In genomic region chr19:530133-531008, GRCh38 we compare ENCODE assay signal across 1 cellular context.
TF ChIP-seq lines count a peak whose summit lies in the region.

No MANE protein-coding gene starts in this region.

TF ChIP-seq in HepG2, 621 proteins besides CTCF, POLR2A, EP300 and RAD21 (continued from another document and continues in another):
- TF ChIP-seq RERE (CRISPR knock-in tag; IDR thresholded peaks at IDR 0.05; ENCODE audit: low read depth) (no peak), ZNF558 (CRISPR knock-in tag; IDR thresholded peaks at IDR 0.05; ENCODE audit: borderline replicate concordance) (no peak), ZNF546 (CRISPR knock-in tag; conservative IDR thresholded peaks at IDR 0.05) (peak; percentile 88; the same call in 1 of the 2 replicates), ZNF782 (CRISPR knock-in tag; IDR thresholded peaks at IDR 0.05; ENCODE audit: borderline replicate concordance) (0 out of 2 replicates have a peak, but pooled peaks have one; percentile 39), ARID3A (IDR thresholded peaks at IDR 0.05; ENCODE audit: low read depth, low read length) (no peak), ZNF121 (CRISPR knock-in tag; IDR thresholded peaks at IDR 0.05) (peak; percentile 96), ZSCAN5A (CRISPR knock-in tag; IDR thresholded peaks at IDR 0.05; ENCODE audit: borderline replicate concordance) (no peak), YY1 (IDR thresholded peaks at IDR 0.05; ENCODE audit: insufficient read depth, insufficient replicate concordance, low read depth, low read length) (no peak), FOXJ3 (CRISPR knock-in tag; IDR thresholded peaks at IDR 0.05; ENCODE audit: borderline replicate concordance) (no peak; the same call in 1 of the 2 replicates), ATF7 (IDR thresholded peaks at IDR 0.05) (no peak), ATF7 (CRISPR knock-in tag; IDR thresholded peaks at IDR 0.05) (no peak), ZSCAN9 (CRISPR knock-in tag; IDR thresholded peaks at IDR 0.05; ENCODE audit: borderline replicate concordance) (no peak), ZNF567 (CRISPR knock-in tag; IDR thresholded peaks at IDR 0.05; ENCODE audit: borderline replicate concordance) (no peak), ZBTB14 (CRISPR knock-in tag; IDR thresholded peaks at IDR 0.05) (no peak), TOE1 (CRISPR knock-in tag; IDR thresholded peaks at IDR 0.05) (no peak), ZFY (CRISPR knock-in tag; IDR thresholded peaks at IDR 0.05) (peak; percentile 67), ARID5B (CRISPR knock-in tag; IDR thresholded peaks at IDR 0.05) (peak; percentile 8; the same call in 1 of the 2 replicates), IKZF4 (CRISPR knock-in tag; IDR thresholded peaks at IDR 0.05; ENCODE audit: borderline replicate concordance, low read depth, not compliant biosample characterization) (no peak), TBL1XR1 (IDR thresholded peaks at IDR 0.05; ENCODE audit: borderline replicate concordance, low read length, partially characterized antibody) (no peak), ZNF329 (CRISPR knock-in tag; IDR thresholded peaks at IDR 0.05; ENCODE audit: low read depth) (0 out of 2 replicates have a peak, but pooled peaks have one; percentile 31), ZNF562 (CRISPR knock-in tag; IDR thresholded peaks at IDR 0.05; ENCODE audit: borderline replicate concordance) (no peak), NFE2L1 (CRISPR knock-in tag; IDR thresholded peaks at IDR 0.05; ENCODE audit: borderline replicate concordance) (no peak), FOXO1 (CRISPR knock-in tag; IDR thresholded peaks at IDR 0.05) (no peak), DMTF1 (CRISPR knock-in tag; IDR thresholded peaks at IDR 0.05) (no peak; the same call in 1 of the 2 replicates), MED13 (CRISPR knock-in tag; IDR thresholded peaks at IDR 0.05) (0 out of 2 replicates have a peak, but pooled peaks have one; percentile 61), ZNF20 (CRISPR knock-in tag; IDR thresholded peaks at IDR 0.05) (no peak), FOXO4 (CRISPR knock-in tag; conservative IDR thresholded peaks at IDR 0.05) (no peak), SPEN (CRISPR knock-in tag; IDR thresholded peaks at IDR 0.05; ENCODE audit: low read depth) (no peak), ETV6 (CRISPR knock-in tag; conservative IDR thresholded peaks at IDR 0.05) (no peak), ZNF34 (CRISPR knock-in tag; IDR thresholded peaks at IDR 0.05; ENCODE audit: borderline replicate concordance) (no peak), ZFP36L1 (CRISPR knock-in tag; IDR thresholded peaks at IDR 0.05) (no peak), ZNF879 (CRISPR knock-in tag; IDR thresholded peaks at IDR 0.05) (no peak), ZBTB34 (CRISPR knock-in tag; IDR thresholded peaks at IDR 0.05) (no peak), SCMH1 (CRISPR knock-in tag; IDR thresholded peaks at IDR 0.05; ENCODE audit: borderline replicate concordance) (no peak), ZNF432 (CRISPR knock-in tag; IDR thresholded peaks at IDR 0.05; ENCODE audit: borderline replicate concordance) (no peak), THAP7 (CRISPR knock-in tag; IDR thresholded peaks at IDR 0.05) (no peak), ZFP82 (CRISPR knock-in tag; IDR thresholded peaks at IDR 0.05; ENCODE audit: borderline replicate concordance) (0 out of 2 replicates have a peak, but pooled peaks have one; percentile 13), ZNF430 (CRISPR knock-in tag; IDR thresholded peaks at IDR 0.05) (no peak), ZNF773 (CRISPR knock-in tag; IDR thresholded peaks at IDR 0.05; ENCODE audit: borderline replicate concordance) (no peak), ZNF550 (CRISPR knock-in tag; IDR thresholded peaks at IDR 0.05; ENCODE audit: borderline replicate concordance) (no peak), SP4 (CRISPR knock-in tag; IDR thresholded peaks at IDR 0.05) (no peak), ISL2 (CRISPR knock-in tag; IDR thresholded peaks at IDR 0.05) (0 out of 2 replicates have a peak, but pooled peaks have one; percentile 18), ZNF777 (CRISPR knock-in tag; IDR thresholded peaks at IDR 0.05) (no peak)
